8 cellular contexts compared by ENCODE assay signal in genomic region chr2:47403829-47404228, GRCh38. TPM values are rescaled to one million over a fixed set of nuclear protein-coding genes. Genes with fewer than 3 reads are reported as not detected.
DNase-seq lines count a peak whose midpoint lies in the region; ATAC-seq, FAIRE-seq and TF ChIP-seq lines count a peak whose summit lies in the region.

No MANE protein-coding gene starts in this region.

- no peaks in the 10 kb centered on the region for H3K27me3 Mint-ChIP-seq in activated naive CD4-positive, alpha-beta T cell treated with anti-CD3 and anti-CD28 coated beads for 36 hours (ENCODE audit: low read depth)

- 10 to 13% (median 11%) methylated on average over 14 of the region's 14 CpGs for WGBS in psoas muscle, 3 donors

- TF ChIP-seq CTCF in foreskin keratinocyte (conservative IDR thresholded peaks at IDR 0.05): no peak
- TF ChIP-seq CTCF in psoas muscle (IDR thresholded peaks at IDR 0.05): no peak

- peak overlapping the region; percentile 90 for H3K4me3 Mint-ChIP-seq in activated naive CD4-positive, alpha-beta T cell treated with anti-CD3 and anti-CD28 coated beads for 36 hours

- peak overlapping the region; percentile 97 for H3K27ac Mint-ChIP-seq in activated naive CD4-positive, alpha-beta T cell treated with anti-CD3 and anti-CD28 coated beads for 36 hours

- no peaks in the 10 kb centered on the region for H3K9me3 ChIP-seq in psoas muscle

- H3K27me3 ChIP-seq in foreskin keratinocyte (no peaks in the 10 kb centered on the region), psoas muscle (ENCODE audit: insufficient read depth in 3 of 3, low read length in 2 of 3) (no peaks in the 10 kb centered on the region)

- H3K36me3 Mint-ChIP-seq in activated naive CD4-positive, alpha-beta T cell treated with anti-CD3 and anti-CD28 coated beads for 36 hours (ENCODE audit: low read depth): peaks cover 35% of the 10 kb centered on the region

- ATAC-seq in SK-N-SH treated with all-trans-retinoic acid at 6 μM for 48 hours (peak; percentile 48), foreskin keratinocyte (peak; percentile 6), psoas muscle (peak in 2 of 4 donors; percentile 7 to 10), HG02840 (IDR thresholded peaks at IDR 0.05; ENCODE audit: low FRiP score, unreplicated experiment) (no peak)

- H3K4me1 Mint-ChIP-seq in activated naive CD4-positive, alpha-beta T cell treated with anti-CD3 and anti-CD28 coated beads for 36 hours (ENCODE audit: low read depth): peaks cover 41% of the 10 kb centered on the region

- H3K9me3 Mint-ChIP-seq in activated naive CD4-positive, alpha-beta T cell treated with anti-CD3 and anti-CD28 coated beads for 36 hours: no peaks in the 10 kb centered on the region

- TF ChIP-seq POLR2A in GM12892 (IDR thresholded peaks at IDR 0.05; ENCODE audit: low read depth, low read length): no peak

- CTCF ChIA-PET in activated naive CD4-positive, alpha-beta T cell treated with anti-CD3 and anti-CD28 coated beads for 36 hours (lab: Charles Lee): interaction anchor here (1.3 kb wide), 1 partner anchor 16 kb away, joined by 5 read pairs; no protein-coding TSS in a partner anchor

- DNase-seq in activated naive CD4-positive, alpha-beta T cell treated with anti-CD3 and anti-CD28 coated beads for 36 hours: no peak
- DNase-seq in activated naive CD4-positive, alpha-beta T cell treated with anti-CD3 and anti-CD28 coated beads, Interleukin-2, amount 50 U/mL, for 16 hours: no peak
- DNase-seq in foreskin keratinocyte: peak in 1 of 2 donors; percentile 12
- DNase-seq in psoas muscle: no peak
- no peak for DNase-seq in GM12892 (ENCODE audit: insufficient read length)
- DNase-seq in NCI-H446 treated with DMSO at 0.1 percent for 48 hours (lab: John Stamatoyannopoulos, UW): no peak

- no peaks in the 10 kb centered on the region for H3K36me3 ChIP-seq in psoas muscle (ENCODE audit: insufficient read depth in 1 of 2, low read depth in 1 of 2)

- H3K4me1 ChIP-seq in foreskin keratinocyte (peaks cover 11% of the 10 kb centered on the region), psoas muscle (peaks cover 5% of the 10 kb centered on the region)

- intact Hi-C loops in activated naive CD4-positive, alpha-beta T cell treated with anti-CD3 and anti-CD28 coated beads for 36 hours (cut with micrococcal nuclease): loop anchor here (1.0 to 5.0 kb wide), 6 partner anchors 117 to 502 kb away; partner anchors contain the start of genes FBXO11, MCFD2 and MSH6
- intact Hi-C loops in psoas muscle (cut with DNase I): no loop called here

- peak overlapping the region; percentile 87 for H3K4me3 ChIP-seq in psoas muscle

- no peak for FAIRE-seq in GM12892 (lab: Jason Lieb, UNC)

- peak overlapping the region; percentile 54 for H3K27ac ChIP-seq in foreskin keratinocyte
- no peak overlapping the region for H3K27ac ChIP-seq in psoas muscle

TF ChIP-seq in SK-N-SH treated with all-trans-retinoic acid at 6 μM for 48 hours, 23 proteins besides CTCF, POLR2A, EP300 and RAD21:
- TF ChIP-seq POU6F1 (CRISPR knock-in tag; IDR thresholded peaks at IDR 0.05; ENCODE audit: borderline replicate concordance, low read depth) (no peak), TOX (CRISPR knock-in tag; IDR thresholded peaks at IDR 0.05; ENCODE audit: borderline replicate concordance) (no peak), ZC3H10 (CRISPR knock-in tag; IDR thresholded peaks at IDR 0.05) (no peak), TSHZ2 (CRISPR knock-in tag; IDR thresholded peaks at IDR 0.05) (no peak), RARB (CRISPR knock-in tag; IDR thresholded peaks at IDR 0.05) (no peak), ZNF565 (CRISPR knock-in tag; conservative IDR thresholded peaks at IDR 0.05; ENCODE audit: low read depth) (no peak)
TF ChIP-seq in SK-N-SH treated with all-trans-retinoic acid at 6 μM for 48 hours: peak in this region for 0.

RNA-seq across cellular contexts. Expression of gene MSH2, which starts 0.9 kb away (rescaled TPM):
- 10 to 100 TPM; 42.7 to 43.3 TPM for total RNA-seq in activated naive CD4-positive, alpha-beta T cell treated with anti-CD3 and anti-CD28 coated beads for 36 hours
- total RNA-seq in foreskin keratinocyte (32.6 and 38.3 TPM in 2 replicates), psoas muscle (10 to 100 TPM in 1 of 4 donors, 1 to 10 TPM in 3; 3.2 to 10.8 (median 8.2) TPM)
- polyA plus RNA-seq in foreskin keratinocyte (12.9 and 18.8 TPM in 2 replicates), psoas muscle (1 to 10 TPM; 5.3 to 8.3 (median 5.8) TPM)
- polyA plus RNA-seq in GM12892 (2012; ENCODE audit: missing spikeins): 49.6 TPM

RNA-seq across cellular contexts. Expression of gene EPCAM, which starts 34.7 kb away (rescaled TPM):
- total RNA-seq in activated naive CD4-positive, alpha-beta T cell treated with anti-CD3 and anti-CD28 coated beads for 36 hours: under 1 TPM; 0.17 to 0.30 TPM
- total RNA-seq in foreskin keratinocyte: 24.0 and 27.8 TPM in 2 replicates
- polyA plus RNA-seq in foreskin keratinocyte: 18.1 and 24.3 TPM in 2 replicates
- under 1 TPM in 1 of 4 donors, not detected in 3; 0.46 TPM for total RNA-seq in psoas muscle
- under 1 TPM; 0.08 to 0.48 (median 0.20) TPM for polyA plus RNA-seq in psoas muscle
- 0.25 TPM for polyA plus RNA-seq in GM12892 (2012; ENCODE audit: missing spikeins)

Comparison
In these comparisons a context has a peak if more than half of its experiments do, and no peak if none do; other contexts are left out.
1. RNA of gene EPCAM, which starts 34.7 kb away (total RNA-seq): 24.0 to 27.8 TPM in foreskin keratinocyte; 0.17 to 0.30 TPM in activated naive CD4-positive, alpha-beta T cell treated with anti-CD3 and anti-CD28 coated beads for 36 hours and 0.46 TPM in psoas muscle; every median in the first group is over 10 times any median in the second.